23 cellular contexts compared by ENCODE assay signal in genomic region chr2:85716346-85716880, GRCh38. TPM values are rescaled to one million over a fixed set of nuclear protein-coding genes. Genes with fewer than 3 reads are reported as not detected.
A peak's percentile ranks its signal among the peaks of the same experiment; 100 is the strongest.
DNase-seq lines count a peak whose midpoint lies in the region; ATAC-seq, FAIRE-seq and TF ChIP-seq lines count a peak whose summit lies in the region.
"Had no signal": no experiment of that assay in that cellular context is flagged by ENCODE, and none has a peak within 500 bp of the region (broad histone marks: within the 10 kb centered on the region; RNA-seq: fewer than 3 reads in every experiment).

No MANE protein-coding gene starts in this region.

- H4K20me1 ChIP-seq in K562 (replicated peaks; ENCODE audit: control insufficient read depth, insufficient read depth, low read length) = no peaks in the 10 kb centered on the region

- H3K27ac ChIP-seq in HL-60 (replicated peaks) (peak overlapping the region; percentile 47), K562 (ENCODE audit: extremely low read depth, low read depth, low read length) (no peak overlapping the region)
- H3K27ac ChIP-seq: KMS-11 had no signal

- CTCF ChIA-PET in K562 (lab: Yijun Ruan, JAX; ENCODE audit: low intra/inter-chr PET ratio) = no interaction called here

- H3K9me3 ChIP-seq in K562 (replicated peaks; ENCODE audit: control insufficient read depth, insufficient read depth, low read depth, low read length) = no peaks in the 10 kb centered on the region

- TF ChIP-seq EP300 in K562 (IDR thresholded peaks at IDR 0.05; ENCODE audit: low read length) = no peak

- 24% methylated on average over 13 of the region's 13 CpGs for WGBS in K562 (ENCODE audit: insufficient coverage, low coverage, missing lambda C conversion rate)

- no peak for FAIRE-seq in K562 (lab: Jason Lieb, UNC)
- FAIRE-seq: D721Med had no signal

- intact Hi-C loops in K562 (cut with micrococcal nuclease) = no loop called here

- no peaks in the 10 kb centered on the region for H3K27me3 ChIP-seq in HL-60 (ENCODE audit: insufficient read depth, poor library complexity, severe bottlenecking)
- peaks cover 3 to 35% of the 10 kb centered on the region in 2 experiments; a peak in 4 of 5 replicates for H3K27me3 ChIP-seq in K562 (ENCODE audit: control insufficient read depth in 2 of 2, insufficient read depth in 2 of 2, low read length in 2 of 2)

- TF ChIP-seq CTCF in HL-60 (IDR thresholded peaks at IDR 0.05; ENCODE audit: insufficient read depth, low read length) (no peak), K562 (IDR thresholded peaks at IDR 0.05 in 2 of 3, conservative IDR thresholded peaks at IDR 0.05 in 1 of 3; ENCODE audit: insufficient read depth in 2 of 3, low read depth in 1 of 3, low read length in 3 of 3) (no peak), nephron progenitor cell (IDR thresholded peaks at IDR 0.05) (no peak)

- no peaks in the 10 kb centered on the region for H3K36me3 Mint-ChIP-seq in nephron progenitor cell (ENCODE audit: low read depth)

- in situ Hi-C loops in K562 (cut with MboI) = no loop called here

- POLR2A ChIA-PET in K562 (lab: Yijun Ruan, JAX) = interaction anchor here (0.9 to 2.3 kb wide), 3 partner anchors 9 to 24 kb away, joined by 4 to 9 read pairs (median 6); no protein-coding TSS in a partner anchor

- no peak overlapping the region for H3K4me2 ChIP-seq in K562 (ENCODE audit: insufficient read depth, low read length)
- H3K4me2 ChIP-seq: KMS-11 had no signal

- H3K4me3 ChIP-seq in HL-60 (replicated peaks; ENCODE audit: insufficient read depth, low read length) (no peak overlapping the region), K562 (no peak overlapping the region)

- H2AFZ ChIP-seq in K562 (ENCODE audit: low read depth, low read length) = no peak overlapping the region

- no peak overlapping the region for H3K4me3 Mint-ChIP-seq in nephron progenitor cell
- H3K4me3 Mint-ChIP-seq: CD4-positive, alpha-beta T cell had no signal

- peaks cover 11% of the 10 kb centered on the region for H3K9me3 Mint-ChIP-seq in nephron progenitor cell
- H3K9me3 Mint-ChIP-seq: CD4-positive, alpha-beta T cell had no signal

- peak overlapping the region in 1 of 2 experiments; percentile 7; a peak in 1 of 4 replicates for H3K9ac ChIP-seq in K562 (ENCODE audit: insufficient read depth in 1 of 2, low read depth in 2 of 2, low read length in 2 of 2)
- H3K9ac ChIP-seq: KMS-11 had no signal

- no peak for ATAC-seq in K562
- ATAC-seq: PC-3 had no signal

- H3K27me3 Mint-ChIP-seq in nephron progenitor cell (ENCODE audit: low read depth, poor library complexity) = peaks cover 15% of the 10 kb centered on the region
- H3K27me3 Mint-ChIP-seq: CD4-positive, alpha-beta T cell had no signal

- H3K9me1 ChIP-seq in K562 (ENCODE audit: control insufficient read depth, insufficient read depth, low read length) = no peaks in the 10 kb centered on the region

- H3K4me1 Mint-ChIP-seq in nephron progenitor cell = peaks cover 21% of the 10 kb centered on the region

- no peak for TF ChIP-seq RAD21 in K562 (CRISPR knock-in tag; conservative IDR thresholded peaks at IDR 0.05 in 1 of 2, IDR thresholded peaks at IDR 0.05 in 1 of 2)

- peak in 1 of 2 experiments; percentile 55 for DNase-seq in HL-60 (ENCODE audit: low read depth in 1 of 2, low spot score in 1 of 2)
- peak in 1 of 4 experiments; percentile 18 for DNase-seq in K562 (ENCODE audit: extremely low read depth in 1 of 4, low spot score in 3 of 4)
- DNase-seq in nephron progenitor cell = no peak
- DNase-seq in NAMALWA (ENCODE audit: low spot score) = no peak
- no peak for DNase-seq in NCI-H1105 treated with DMSO at 0.1 percent for 48 hours (lab: John Stamatoyannopoulos, UW)
- no peak for DNase-seq in NOMO-1 treated with DMSO at 0.1 percent for 48 hours (lab: John Stamatoyannopoulos, UW; ENCODE audit: unreplicated experiment)
- no peak for DNase-seq in NCI-H524 treated with DMSO at 0.1 percent for 48 hours (lab: John Stamatoyannopoulos, UW)
- DNase-seq: GOT3, HCEC 1CT, IMR-90, MM.1S, NCI-H1105, NCI-H146, NCI-H1930, NCI-H2107, NCI-H524, NCI-H774, PC-3 had no signal

- no peak for TF ChIP-seq POLR2A in K562 (conservative IDR thresholded peaks at IDR 0.05)

- peak overlapping the region; percentile 47 for H3K27ac Mint-ChIP-seq in nephron progenitor cell
- H3K27ac Mint-ChIP-seq: CD4-positive, alpha-beta T cell had no signal

- H3K36me3 ChIP-seq in K562 (ENCODE audit: control insufficient read depth, insufficient read depth, low read length) = no peaks in the 10 kb centered on the region

- H3K79me2 ChIP-seq in K562 (ENCODE audit: control insufficient read depth, insufficient read depth, low read length) = no peaks in the 10 kb centered on the region

- no TSS peak for BruUV-seq in K562 (replicated peaks; lab: Mats Ljungman, UMichigan)

- H3K4me1 ChIP-seq in K562 (replicated peaks in 1 of 2; ENCODE audit: control insufficient read depth in 2 of 2, insufficient read depth in 2 of 2, low read length in 2 of 2) = peaks cover 7 to 20% of the 10 kb centered on the region in 2 experiments; a peak in 3 of 5 replicates

TF ChIP-seq in K562, 482 proteins besides CTCF, POLR2A, EP300 and RAD21:
- TF ChIP-seq ZNF143 (CRISPR knock-in tag; IDR thresholded peaks at IDR 0.05) = no peak
- TF ChIP-seq CBFA2T3 (IDR thresholded peaks at IDR 0.05) = 0 out of 2 replicates have a peak, but pooled peaks have one; percentile 13

RNA-seq across cellular contexts. Expression of gene GNLY, which starts 22.3 kb away (rescaled TPM):
- total RNA-seq in K562 (2011; cell fraction: chromatin; rRNA removed; ENCODE audit: low replicate concordance) = 0.21 TPM in 1 of 2 replicates, not detected in the other
- not detected in 2 replicates for total RNA-seq in K562 (2011; cell fraction: nucleolus; rRNA removed)
- total RNA-seq in K562 (2011; cell fraction: nucleoplasm; rRNA removed) = 0.99 TPM in 1 of 2 replicates, not detected in the other
- not detected in 2 replicates for total RNA-seq in K562 (2014; rRNA removed)
- not detected in 2 replicates for total RNA-seq in K562 (2014; rRNA removed; fragmentation: Illumina TruSeq; extraction: Trizol)
- not detected in 2 replicates for total RNA-seq in K562 (2015; rRNA removed; fragmentation: Illumina TruSeq; extraction: Trizol)
- total RNA-seq in K562 (2021) = not detected in 2 replicates
- not detected in 2 replicates for polyA plus RNA-seq in K562 (2011; rRNA removed)
- polyA plus RNA-seq in K562 (2011; cell fraction: cytosol; rRNA removed) = 0.03 TPM in 1 of 2 replicates, not detected in the other
- 0.06 TPM in 1 of 2 replicates, not detected in the other for polyA plus RNA-seq in K562 (2011; cell fraction: nucleus; rRNA removed)
- 0.37 TPM in 1 of 2 replicates, not detected in the other for polyA plus RNA-seq in K562 (2012)
- not detected in 2 replicates for polyA plus RNA-seq in K562 (2014; fragmentation: Illumina TruSeq; extraction: Trizol)
- polyA plus RNA-seq in K562 (2014; fragmentation: Nextera tagmentation; extraction: Ambion mirVana) = not detected
- not detected in 2 replicates for polyA plus RNA-seq in K562 (2014; rRNA removed)
- not detected in 2 replicates for polyA minus RNA-seq in K562 (2011; rRNA and poly(A)+ RNA removed)
- not detected in 2 replicates for polyA minus RNA-seq in K562 (2011; cell fraction: cytosol; rRNA and poly(A)+ RNA removed)
- not detected in 2 replicates for polyA minus RNA-seq in K562 (2011; cell fraction: nucleus; rRNA and poly(A)+ RNA removed)
- total RNA-seq: A673, IMR-90, PC-3 had no signal
- polyA plus RNA-seq: BJ, IMR-90 had no signal

RNA-seq across cellular contexts. Expression of gene ATOH8, which starts 37.4 kb away (rescaled TPM):
- not detected in 2 replicates for total RNA-seq in K562 (2011; cell fraction: chromatin; rRNA removed; ENCODE audit: low replicate concordance)
- total RNA-seq in K562 (2011; cell fraction: nucleolus; rRNA removed) = not detected in 2 replicates
- total RNA-seq in K562 (2011; cell fraction: nucleoplasm; rRNA removed) = not detected in 2 replicates
- total RNA-seq in K562 (2014; rRNA removed) = not detected in 2 replicates
- total RNA-seq in K562 (2014; rRNA removed; fragmentation: Illumina TruSeq; extraction: Trizol) = not detected in 2 replicates
- total RNA-seq in K562 (2015; rRNA removed; fragmentation: Illumina TruSeq; extraction: Trizol) = not detected in 2 replicates
- not detected in 2 replicates for total RNA-seq in K562 (2021)
- polyA plus RNA-seq in K562 (2011; rRNA removed) = not detected in 2 replicates
- not detected in 2 replicates for polyA plus RNA-seq in K562 (2011; cell fraction: cytosol; rRNA removed)
- not detected in 2 replicates for polyA plus RNA-seq in K562 (2011; cell fraction: nucleus; rRNA removed)
- polyA plus RNA-seq in K562 (2012) = not detected in 2 replicates
- not detected in 2 replicates for polyA plus RNA-seq in K562 (2014; fragmentation: Illumina TruSeq; extraction: Trizol)
- not detected for polyA plus RNA-seq in K562 (2014; fragmentation: Nextera tagmentation; extraction: Ambion mirVana)
- not detected in 2 replicates for polyA plus RNA-seq in K562 (2014; rRNA removed)
- polyA minus RNA-seq in K562 (2011; rRNA and poly(A)+ RNA removed) = not detected in 2 replicates
- not detected in 2 replicates for polyA minus RNA-seq in K562 (2011; cell fraction: cytosol; rRNA and poly(A)+ RNA removed)
- not detected in 2 replicates for polyA minus RNA-seq in K562 (2011; cell fraction: nucleus; rRNA and poly(A)+ RNA removed)
- total RNA-seq: CD4-positive, alpha-beta T cell had no signal

RNA-seq across cellular contexts. Expression of gene SFTPB, which starts 48.4 kb away (rescaled TPM):
- not detected in 2 replicates for total RNA-seq in K562 (2011; cell fraction: chromatin; rRNA removed; ENCODE audit: low replicate concordance)
- not detected in 2 replicates for total RNA-seq in K562 (2011; cell fraction: nucleolus; rRNA removed)
- total RNA-seq in K562 (2011; cell fraction: nucleoplasm; rRNA removed) = not detected in 2 replicates
- total RNA-seq in K562 (2014; rRNA removed) (not detected in 2 replicates), K562 (2014; rRNA removed; fragmentation: Illumina TruSeq; extraction: Trizol) (not detected in 2 replicates), K562 (2015; rRNA removed; fragmentation: Illumina TruSeq; extraction: Trizol) (not detected in 2 replicates), K562 (2021) (7.0 and 8.5 TPM in 2 replicates)
- polyA plus RNA-seq in K562 (2011; rRNA removed) (not detected in 2 replicates), K562 (2014; fragmentation: Illumina TruSeq; extraction: Trizol) (not detected in 2 replicates), K562 (2014; fragmentation: Nextera tagmentation; extraction: Ambion mirVana) (under 1 TPM in 1 of 2 experiments, not detected in 1; 0.03 TPM), K562 (2014; rRNA removed) (not detected in 2 replicates)
- not detected in 2 replicates for polyA plus RNA-seq in K562 (2011; cell fraction: cytosol; rRNA removed)
- not detected in 2 replicates for polyA plus RNA-seq in K562 (2011; cell fraction: nucleus; rRNA removed)
- not detected in 2 replicates for polyA plus RNA-seq in K562 (2012)
- not detected in 2 replicates for polyA minus RNA-seq in K562 (2011; rRNA and poly(A)+ RNA removed)
- polyA minus RNA-seq in K562 (2011; cell fraction: cytosol; rRNA and poly(A)+ RNA removed) = not detected in 2 replicates
- polyA minus RNA-seq in K562 (2011; cell fraction: nucleus; rRNA and poly(A)+ RNA removed) = not detected in 2 replicates
- total RNA-seq: A673; CD4-positive, alpha-beta T cell; IMR-90; PC-3 had no signal
- polyA plus RNA-seq: BJ, IMR-90 had no signal
